8 cellular contexts compared by ENCODE assay signal in genomic region chr17:43832976-43833829, GRCh38. TPM values are rescaled to one million over a fixed set of nuclear protein-coding genes. Genes with fewer than 3 reads are reported as not detected.
A peak's percentile ranks its signal among the peaks of the same experiment; 100 is the strongest.
DNase-seq lines count a peak whose midpoint lies in the region; ATAC-seq and TF ChIP-seq lines count a peak whose summit lies in the region.

MPP3 (minus strand) TSS chr17:43833146; CDS start chr17:43831906, 1,240 bp downstream.

- DNase-seq in HUDEP-2 (lab: John Stamatoyannopoulos, UW; ENCODE audit: unreplicated experiment in 76 of 76) (peak in 41 of 76 experiments; percentile 5 to 65 (median 32)), RWPE2 (ENCODE audit: low spot score) (no peak), head of caudate nucleus (peak in 39 of 42 donors; percentile 16 to 82 (median 60)), nucleus accumbens (lab: John Stamatoyannopoulos, UW) (peak in 36 of 56 donors; percentile 9 to 80 (median 28)), type B pancreatic cell (ENCODE audit: extremely low spot score, unreplicated experiment) (no peak)
- DNase-seq in activated naive CD8-positive, alpha-beta T cell treated with anti-CD3 and anti-CD28 coated beads, Interleukin-2, amount 50 U/mL, for 24 hours: peak; percentile 27

- H3K27me3 Mint-ChIP-seq in activated naive CD8-positive, alpha-beta T cell treated with anti-CD3 and anti-CD28 coated beads, Interleukin-2, amount 50 U/mL, for 24 hours: peaks cover 52% of the 10 kb centered on the region
- peaks cover 26% of the 10 kb centered on the region for H3K27me3 Mint-ChIP-seq in type B pancreatic cell

- peak within 1 kb of the TSS; percentile 81 to 98 (median 96) for H3K4me2 ChIP-seq in BLaER1 treated with 17β-estradiol and CSF1 and Interleukin-3, amounts not matched to agents 10 nM and 100 nM

- H3K36me3 ChIP-seq in BLaER1 treated with 17β-estradiol and CSF1 and Interleukin-3, amounts not matched to agents 10 nM and 100 nM: peaks cover 0 to 31% (median 3%) of the 10 kb centered on the region in 11 experiments; a peak in 9 of 22 replicates
- peaks cover 35% of the 10 kb centered on the region for H3K36me3 ChIP-seq in RWPE2 (ENCODE audit: low read depth)

- peaks cover 11% of the 10 kb centered on the region for H3K4me1 Mint-ChIP-seq in activated naive CD8-positive, alpha-beta T cell treated with anti-CD3 and anti-CD28 coated beads, Interleukin-2, amount 50 U/mL, for 24 hours
- H3K4me1 Mint-ChIP-seq in type B pancreatic cell (ENCODE audit: unreplicated experiment): peaks cover 7% of the 10 kb centered on the region

- peaks cover 11 to 30% (median 14%) of the 10 kb centered on the region in 10 experiments; a peak in 18 of 20 replicates for H3K4me1 ChIP-seq in BLaER1 treated with 17β-estradiol and CSF1 and Interleukin-3, amounts not matched to agents 10 nM and 100 nM
- peaks cover 4% of the 10 kb centered on the region for H3K4me1 ChIP-seq in RWPE2 (ENCODE audit: insufficient read depth, poor library complexity, severe bottlenecking)

- intact Hi-C loops in head of caudate nucleus (cut with DNase I): no loop called here

- H3K9me3 Mint-ChIP-seq in activated naive CD8-positive, alpha-beta T cell treated with anti-CD3 and anti-CD28 coated beads, Interleukin-2, amount 50 U/mL, for 24 hours: no peaks in the 10 kb centered on the region
- H3K9me3 Mint-ChIP-seq in type B pancreatic cell: peaks cover 5% of the 10 kb centered on the region

- H3K9ac ChIP-seq in BLaER1 treated with 17β-estradiol and CSF1 and Interleukin-3, amounts not matched to agents 10 nM and 100 nM: peak within 1 kb of the TSS; percentile 61 to 80 (median 77)

- peak within 1 kb of the TSS; percentile 67 for H3K4me3 Mint-ChIP-seq in activated naive CD8-positive, alpha-beta T cell treated with anti-CD3 and anti-CD28 coated beads, Interleukin-2, amount 50 U/mL, for 24 hours
- peak within 1 kb of the TSS; percentile 91 for H3K4me3 Mint-ChIP-seq in type B pancreatic cell

- no peaks in the 10 kb centered on the region for H3K9me3 ChIP-seq in BLaER1 treated with 17β-estradiol and CSF1 and Interleukin-3, amounts not matched to agents 10 nM and 100 nM (replicated peaks in 1 of 11)
- no peaks in the 10 kb centered on the region for H3K9me3 ChIP-seq in RWPE2 (ENCODE audit: severe bottlenecking)

- H3K4me3 ChIP-seq in BLaER1 treated with 17β-estradiol and CSF1 and Interleukin-3, amounts not matched to agents 10 nM and 100 nM: peak within 1 kb of the TSS; percentile 58 to 76 (median 67)
- peak within 1 kb of the TSS; percentile 60 for H3K4me3 ChIP-seq in RWPE2 (ENCODE audit: severe bottlenecking)

- peaks cover 2% of the 10 kb centered on the region for H3K36me3 Mint-ChIP-seq in activated naive CD8-positive, alpha-beta T cell treated with anti-CD3 and anti-CD28 coated beads, Interleukin-2, amount 50 U/mL, for 24 hours (ENCODE audit: low read depth)
- no peaks in the 10 kb centered on the region for H3K36me3 Mint-ChIP-seq in type B pancreatic cell

- peaks cover 0 to 21% (median 0%) of the 10 kb centered on the region in 11 experiments; a peak in 4 of 22 replicates for H4K20me1 ChIP-seq in BLaER1 treated with 17β-estradiol and CSF1 and Interleukin-3, amounts not matched to agents 10 nM and 100 nM

- peak within 1 kb of the TSS; percentile 12 to 69 (median 42); a peak in 17 of 22 replicates for H3K27ac ChIP-seq in BLaER1 treated with 17β-estradiol and CSF1 and Interleukin-3, amounts not matched to agents 10 nM and 100 nM
- H3K27ac ChIP-seq in RWPE2 (ENCODE audit: poor library complexity, severe bottlenecking): peak within 1 kb of the TSS; percentile 43

- H3K27ac Mint-ChIP-seq in activated naive CD8-positive, alpha-beta T cell treated with anti-CD3 and anti-CD28 coated beads, Interleukin-2, amount 50 U/mL, for 24 hours: no peak within 1 kb of the TSS
- H3K27ac Mint-ChIP-seq in type B pancreatic cell: peak within 1 kb of the TSS; percentile 83

- no peak for TF ChIP-seq CTCF in RWPE2 (IDR thresholded peaks at IDR 0.05; ENCODE audit: poor library complexity, severe bottlenecking)
- TF ChIP-seq CTCF in type B pancreatic cell (conservative IDR thresholded peaks at IDR 0.05): no peak

- ATAC-seq in RWPE2 (ENCODE audit: low read depth): peak; percentile 87
- peak; percentile 58 for ATAC-seq in activated naive CD8-positive, alpha-beta T cell treated with anti-CD3 and anti-CD28 coated beads, Interleukin-2, amount 50 U/mL, for 24 hours
- ATAC-seq in HG03097 (IDR thresholded peaks at IDR 0.05; ENCODE audit: low FRiP score, unreplicated experiment): no peak

- peaks cover 0 to 17% (median 6%) of the 10 kb centered on the region in 11 experiments; a peak in 12 of 22 replicates for H3K27me3 ChIP-seq in BLaER1 treated with 17β-estradiol and CSF1 and Interleukin-3, amounts not matched to agents 10 nM and 100 nM
- H3K27me3 ChIP-seq in RWPE2 (ENCODE audit: insufficient read depth, poor library complexity, severe bottlenecking): no peaks in the 10 kb centered on the region

RNA-seq across cellular contexts. Expression of gene MPP3, which starts in this region (rescaled TPM):
- total RNA-seq in type B pancreatic cell (ENCODE audit: low replicate concordance): 3.8 and 7.8 TPM in 2 replicates

Comparison
In these comparisons a context has a peak if more than half of its experiments do, and no peak if none do; other contexts are left out.
1. DNase-seq: peak in HUDEP-2 (41 of 76), activated naive CD8-positive, alpha-beta T cell treated with anti-CD3 and anti-CD28 coated beads, Interleukin-2, amount 50 U/mL, for 24 hours (single experiment), head of caudate nucleus (39 of 42) and nucleus accumbens (36 of 56); none in RWPE2 (single experiment) and type B pancreatic cell (single experiment).